8 cellular contexts compared by ENCODE assay signal in the genomic region with DNA sequence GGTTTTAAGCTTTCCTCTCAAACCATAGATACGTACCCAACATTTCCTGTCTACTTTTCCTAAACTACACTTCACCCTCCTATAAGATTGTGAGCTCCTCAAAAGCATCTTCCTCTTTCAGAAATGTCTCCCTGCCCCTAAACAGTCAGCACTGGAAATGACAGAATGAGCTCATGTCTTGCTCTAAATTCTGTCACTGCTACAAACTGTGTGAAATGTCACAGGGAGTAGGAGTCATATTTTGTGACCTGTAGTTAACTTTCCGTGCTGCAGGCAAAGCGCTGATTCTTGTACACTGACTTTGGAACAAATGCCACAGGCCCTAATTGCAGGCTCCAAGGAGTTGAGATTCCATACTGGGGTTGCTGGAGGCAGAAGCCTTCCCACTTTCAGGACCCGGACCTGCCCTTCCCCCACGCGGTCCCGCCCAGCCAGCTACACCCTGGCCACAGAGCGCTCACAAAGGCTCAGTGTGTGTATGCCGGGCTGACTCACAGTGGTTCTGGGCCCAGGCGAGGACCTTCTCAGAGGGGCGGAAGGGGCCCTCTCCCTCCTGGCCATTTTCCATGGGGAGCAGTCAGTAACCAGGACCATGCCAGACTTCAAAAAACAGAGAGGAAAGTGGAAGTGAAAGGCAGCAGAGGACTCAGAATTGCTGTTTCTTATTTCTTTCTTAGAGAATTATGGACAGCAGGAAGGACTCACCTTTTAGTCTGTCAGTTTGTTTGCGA. TPM values are rescaled to one million over a fixed set of nuclear protein-coding genes. Genes with fewer than 3 reads are reported as not detected.
DNase-seq lines count a peak whose midpoint lies in the region; ATAC-seq lines count a peak whose summit lies in the region.

No MANE protein-coding gene starts in this region.

- no peaks in the 10 kb centered on the region for H3K9me3 Mint-ChIP-seq in activated CD4-positive, alpha-beta T cell treated with anti-CD3 and anti-CD28 coated beads for 36 hours (ENCODE audit: low read depth)

- peaks cover 33% of the 10 kb centered on the region for H3K4me1 Mint-ChIP-seq in activated CD4-positive, alpha-beta T cell treated with anti-CD3 and anti-CD28 coated beads for 36 hours

- POLR2A ChIA-PET in activated CD4-positive, alpha-beta T cell treated with anti-CD3 and anti-CD28 coated beads for 36 hours (lab: Charles Lee), result interaction anchor here (0.6 to 2.0 kb wide), 15 partner anchors 9 to 676 kb away, joined by 3 to 25 read pairs (median 4); partner anchors contain the start of gene SCD

- ATAC-seq in activated CD4-positive, alpha-beta T cell treated with anti-CD3 and anti-CD28 coated beads for 36 hours, result peak; percentile 65
- no peak for ATAC-seq in HG03159 (IDR thresholded peaks at IDR 0.05; ENCODE audit: unreplicated experiment)

- intact Hi-C loops in activated CD4-positive, alpha-beta T cell treated with anti-CD3 and anti-CD28 coated beads for 36 hours (cut with DNase I, micrococcal nuclease), result loop anchor here (2.0 to 5.0 kb wide), 6 partner anchors 138 to 661 kb away; partner anchors contain the start of genes COX15 (in 1 of the 2), CUTC (in 1 of the 2), LZTS2 (in 1 of the 2) and NDUFB8 (in 1 of the 2)

- H3K4me3 Mint-ChIP-seq in activated CD4-positive, alpha-beta T cell treated with anti-CD3 and anti-CD28 coated beads for 36 hours, result peak overlapping the region; percentile 65

- peak overlapping the region; percentile 98 for H3K27ac Mint-ChIP-seq in activated CD4-positive, alpha-beta T cell treated with anti-CD3 and anti-CD28 coated beads for 36 hours

- no peaks in the 10 kb centered on the region for H3K27me3 Mint-ChIP-seq in activated CD4-positive, alpha-beta T cell treated with anti-CD3 and anti-CD28 coated beads for 36 hours

- H3K36me3 Mint-ChIP-seq in activated CD4-positive, alpha-beta T cell treated with anti-CD3 and anti-CD28 coated beads for 36 hours (ENCODE audit: low read depth), result peaks cover 4% of the 10 kb centered on the region

- DNase-seq in CD1c-positive myeloid dendritic cell (ENCODE audit: extremely low spot score), result peak; percentile 94
- DNase-seq in Kasumi-1 (lab: John Stamatoyannopoulos, UW), result peak; percentile 79 to 92
- DNase-seq in activated CD4-positive, alpha-beta T cell treated with anti-CD3 and anti-CD28 coated beads for 36 hours, result peak; percentile 83
- peak; percentile 77 for DNase-seq in cerebellar cortex (ENCODE audit: low spot score)
- peak; percentile 63 for DNase-seq in left kidney (ENCODE audit: low read depth, low spot score)
- DNase-seq in stimulated activated CD4-positive, alpha-beta T cell treated with anti-CD3 and anti-CD28 coated beads, Interleukin-15, amount 100 ng/mL, for 48 hours (ENCODE audit: low read depth in 2 of 2), result peak; percentile 47 to 50
- DNase-seq in NCI-H1105 treated with DMSO at 0.1 percent for 48 hours (lab: John Stamatoyannopoulos, UW), result no peak

- CTCF ChIA-PET in activated CD4-positive, alpha-beta T cell treated with anti-CD3 and anti-CD28 coated beads for 36 hours (lab: Charles Lee), result interaction anchor here (0.6 to 2.4 kb wide), 19 partner anchors 20 to 489 kb away, joined by 3 to 20 read pairs (median 3); partner anchors contain the start of genes HIF1AN and SCD

RNA-seq across cellular contexts. Expression of gene SCD, which starts 24.1 kb away (rescaled TPM):
- 100 to 1,000 TPM; 203 to 206 TPM for total RNA-seq in activated CD4-positive, alpha-beta T cell treated with anti-CD3 and anti-CD28 coated beads for 36 hours

RNA-seq across cellular contexts. Expression of gene PKD2L1, which starts 41.1 kb away (rescaled TPM):
- not detected for total RNA-seq in activated CD4-positive, alpha-beta T cell treated with anti-CD3 and anti-CD28 coated beads for 36 hours
